Comparison of ENCODE assay signal across 5 cellular contexts in the genomic region with DNA sequence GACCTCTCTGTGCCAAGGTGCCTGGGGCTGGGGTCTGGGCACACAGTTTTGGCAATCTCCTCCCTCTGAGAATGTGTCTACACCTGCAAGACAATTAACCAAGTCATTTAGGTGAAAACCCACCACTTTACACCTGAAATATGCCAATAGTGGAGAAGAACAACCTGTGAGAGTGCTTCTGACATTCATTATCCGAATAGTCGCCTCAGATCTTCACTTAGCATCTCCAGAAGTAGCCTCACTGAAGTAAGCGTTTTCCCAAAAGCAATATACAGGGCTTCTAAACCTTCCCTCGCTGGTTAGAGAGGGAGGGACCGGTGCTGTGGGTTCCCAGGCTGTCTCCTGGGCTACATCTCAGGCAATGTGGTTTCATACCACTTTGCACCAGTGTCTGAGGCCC.
"Had no signal": no experiment of that assay in that cellular context is flagged by ENCODE, and none has a peak within 500 bp of the region (broad histone marks: within the 10 kb centered on the region; RNA-seq: fewer than 3 reads in every experiment).

No MANE protein-coding gene starts in this region.

- H3K9me3 Mint-ChIP-seq: GM23338, H9 had no signal

- H3K4me3 ChIP-seq: GM23338, K562 had no signal

- ATAC-seq: GM23338, K562 had no signal

- DNase-seq: H9, HCEC 1CT, IMR-90 had no signal

- H3K27ac Mint-ChIP-seq: GM23338, H9 had no signal

- H3K4me3 Mint-ChIP-seq: GM23338, H9 had no signal
